10 cellular contexts compared by ENCODE assay signal in the genomic region with DNA sequence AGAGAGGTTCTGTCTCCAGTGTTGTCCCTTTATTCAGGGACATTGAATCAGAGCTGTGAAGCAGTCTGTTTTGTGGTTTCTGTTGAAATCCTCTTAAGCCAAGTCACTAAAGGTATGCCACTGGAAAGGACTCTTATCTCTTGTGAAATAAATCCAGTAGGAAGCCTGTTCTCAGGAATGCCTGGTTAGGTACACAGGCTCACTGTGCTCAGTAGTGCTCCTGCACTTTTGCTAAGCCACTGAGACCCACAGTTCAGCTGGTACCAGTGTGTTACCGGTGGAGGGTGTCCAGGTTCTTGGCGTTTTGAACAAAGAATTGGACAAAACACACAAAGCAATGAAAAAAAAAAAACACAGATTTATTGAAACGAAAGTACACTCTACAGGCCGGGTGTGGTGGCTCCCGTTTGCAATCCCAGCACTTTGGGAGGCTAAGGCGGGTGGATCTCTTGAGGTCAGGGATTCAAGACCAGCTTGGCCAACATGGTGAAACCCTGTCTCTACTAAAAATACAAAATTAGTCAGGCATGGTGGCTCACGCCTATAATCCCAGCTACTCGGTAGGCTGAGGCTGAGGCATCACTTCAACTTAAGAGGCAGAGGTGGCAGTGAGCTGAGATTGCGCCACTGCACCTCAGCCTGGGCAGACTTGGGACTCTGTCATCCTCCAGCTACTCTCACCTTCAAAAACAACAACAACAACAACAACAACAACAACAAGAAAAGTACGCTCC.
DNase-seq lines count a peak whose midpoint lies in the region; ATAC-seq and TF ChIP-seq lines count a peak whose summit lies in the region.
"Had no signal": no experiment of that assay in that cellular context is flagged by ENCODE, and none has a peak within 500 bp of the region (broad histone marks: within the 10 kb centered on the region; RNA-seq: fewer than 3 reads in every experiment).

No MANE protein-coding gene starts in this region.

- DNase-seq in CD4-positive, alpha-beta memory T cell, result no peak
- DNase-seq in mucosa of descending colon (no peak), NCI-H345 (lab: John Stamatoyannopoulos, UW) (no peak), RKO (ENCODE audit: low spot score) (no peak)
- DNase-seq: DND-41 had no signal

- TF ChIP-seq CTCF in Loucy (conservative IDR thresholded peaks at IDR 0.05; ENCODE audit: low read length), result no peak
- TF ChIP-seq CTCF in mucosa of descending colon (IDR thresholded peaks at IDR 0.05), result no peak

- POLR2A ChIA-PET in CD4-positive, alpha-beta memory T cell (lab: Charles Lee; ENCODE audit: partially characterized antibody), result interaction anchor here (0.8 to 1.9 kb wide), 3 partner anchors 9 to 185 kb away, joined by 3 to 5 read pairs (median 3); no protein-coding TSS in a partner anchor

- H2AFZ ChIP-seq in Loucy (ENCODE audit: low read length), result no peak overlapping the region

- H3K9me3 Mint-ChIP-seq in CD4-positive, alpha-beta memory T cell, result peaks cover 0 to 3% (median 0%) of the 10 kb centered on the region in 8 donors
- no peaks in the 10 kb centered on the region for H3K9me3 Mint-ChIP-seq in dendritic cell treated with granulocyte-macrophage colony-stimulating factor and Interleukin-4, amounts not matched to agents 40 ng/mL and 50 ng/mL, for 4 days
- H3K9me3 Mint-ChIP-seq: stimulated activated memory B cell treated with anti-CD40 and anti-IgM and Interleukin-4, amounts not matched to agents 10 μg/mL and 1 μg/mL and 100 μg/mL, for 72 hours had no signal

- H3K4me1 ChIP-seq in CD4-positive, alpha-beta memory T cell (ENCODE audit: insufficient read depth, low read length), result peaks cover 78% of the 10 kb centered on the region
- H3K4me1 ChIP-seq in Loucy (ENCODE audit: insufficient read depth, low read length, poor library complexity, severe bottlenecking) (peaks cover 97% of the 10 kb centered on the region), mucosa of descending colon (ENCODE audit: low read depth) (peaks cover 19% of the 10 kb centered on the region)

- peaks cover 63 to 95% (median 78%) of the 10 kb centered on the region in 4 donors for H3K4me1 Mint-ChIP-seq in CD4-positive, alpha-beta memory T cell
- peaks cover 85% of the 10 kb centered on the region for H3K4me1 Mint-ChIP-seq in dendritic cell treated with granulocyte-macrophage colony-stimulating factor and Interleukin-4, amounts not matched to agents 40 ng/mL and 50 ng/mL, for 4 days (ENCODE audit: low read depth)

- H3K9ac ChIP-seq in Loucy (ENCODE audit: low read depth, low read length, poor library complexity, severe bottlenecking), result no peak overlapping the region

- no peak overlapping the region for H3K4me3 ChIP-seq in CD4-positive, alpha-beta memory T cell (ENCODE audit: low read length in 2 of 2)
- H3K4me3 ChIP-seq in Loucy (ENCODE audit: low read length, poor library complexity, severe bottlenecking) (peak overlapping the region; percentile 18), mucosa of descending colon (no peak overlapping the region)

- no peaks in the 10 kb centered on the region for H3K9me3 ChIP-seq in CD4-positive, alpha-beta memory T cell (ENCODE audit: control insufficient read depth in 1 of 2, low read length in 2 of 2)
- H3K9me3 ChIP-seq in Loucy (ENCODE audit: insufficient read depth, low read depth, low read length), result no peaks in the 10 kb centered on the region
- peaks cover 7% of the 10 kb centered on the region for H3K9me3 ChIP-seq in mucosa of descending colon

- intact Hi-C loops in CD4-positive, alpha-beta memory T cell (cut with micrococcal nuclease), result no loop called here
- intact Hi-C loops in dendritic cell treated with granulocyte-macrophage colony-stimulating factor and Interleukin-4, amounts not matched to agents 40 ng/mL and 50 ng/mL, for 4 days (cut with micrococcal nuclease), result no loop called here
- intact Hi-C loops in mucosa of descending colon (cut with DNase I, micrococcal nuclease), result no loop called here

- no peaks in the 10 kb centered on the region for H3K36me3 Mint-ChIP-seq in CD4-positive, alpha-beta memory T cell
- H3K36me3 Mint-ChIP-seq in dendritic cell treated with granulocyte-macrophage colony-stimulating factor and Interleukin-4, amounts not matched to agents 40 ng/mL and 50 ng/mL, for 4 days (ENCODE audit: low read depth), result no peaks in the 10 kb centered on the region

- peak overlapping the region in 4 of 7 donors; percentile 34 to 62 (median 41) for H3K27ac Mint-ChIP-seq in CD4-positive, alpha-beta memory T cell
- H3K27ac Mint-ChIP-seq in dendritic cell treated with granulocyte-macrophage colony-stimulating factor and Interleukin-4, amounts not matched to agents 40 ng/mL and 50 ng/mL, for 4 days, result peak overlapping the region; percentile 25
- H3K27ac Mint-ChIP-seq: stimulated activated memory B cell treated with anti-CD40 and anti-IgM and Interleukin-4, amounts not matched to agents 10 μg/mL and 1 μg/mL and 100 μg/mL, for 72 hours had no signal

- no peaks in the 10 kb centered on the region for H3K9me2 ChIP-seq in Loucy (replicated peaks; ENCODE audit: low read depth, low read length)

- peak overlapping the region; percentile 62 for H3K4me2 ChIP-seq in Loucy (ENCODE audit: low read depth, low read length, poor library complexity, severe bottlenecking)

- H3K79me2 ChIP-seq in Loucy (ENCODE audit: insufficient read depth, low read length), result peaks cover 99% of the 10 kb centered on the region

- peaks cover 11% of the 10 kb centered on the region; the same call in 1 of the 2 replicates for H3F3A ChIP-seq in Loucy (ENCODE audit: low read depth)

- no peak overlapping the region for H3K27ac ChIP-seq in CD4-positive, alpha-beta memory T cell (ENCODE audit: low read depth, low read length)

- peak; percentile 60 for ATAC-seq in mucosa of descending colon
- ATAC-seq in HG03139 (IDR thresholded peaks at IDR 0.05; ENCODE audit: unreplicated experiment), result no peak
- no peak for ATAC-seq in GM18907 (IDR thresholded peaks at IDR 0.05; ENCODE audit: unreplicated experiment)
- ATAC-seq: stimulated activated memory B cell treated with anti-CD40 and anti-IgM and Interleukin-4, amounts not matched to agents 10 μg/mL and 1 μg/mL and 100 μg/mL, for 72 hours had no signal

- no peaks in the 10 kb centered on the region for H3K27me3 ChIP-seq in CD4-positive, alpha-beta memory T cell (ENCODE audit: insufficient read depth, low read length)
- H3K27me3 ChIP-seq in Loucy (ENCODE audit: insufficient read depth, low read length, poor library complexity, severe bottlenecking), result no peaks in the 10 kb centered on the region

- peaks cover 97% of the 10 kb centered on the region for H4K20me1 ChIP-seq in Loucy (ENCODE audit: insufficient read depth, low read length, poor library complexity, severe bottlenecking)

- H3K27me3 Mint-ChIP-seq in CD4-positive, alpha-beta memory T cell, result no peaks in the 10 kb centered on the region
- no peaks in the 10 kb centered on the region for H3K27me3 Mint-ChIP-seq in dendritic cell treated with granulocyte-macrophage colony-stimulating factor and Interleukin-4, amounts not matched to agents 40 ng/mL and 50 ng/mL, for 4 days
- H3K27me3 Mint-ChIP-seq: stimulated activated memory B cell treated with anti-CD40 and anti-IgM and Interleukin-4, amounts not matched to agents 10 μg/mL and 1 μg/mL and 100 μg/mL, for 72 hours had no signal

- H3K4me3 Mint-ChIP-seq in CD4-positive, alpha-beta memory T cell, result peak overlapping the region in 3 of 8 donors; percentile 42 to 78 (median 61)
- no peak overlapping the region for H3K4me3 Mint-ChIP-seq in dendritic cell treated with granulocyte-macrophage colony-stimulating factor and Interleukin-4, amounts not matched to agents 40 ng/mL and 50 ng/mL, for 4 days
- H3K4me3 Mint-ChIP-seq: stimulated activated memory B cell treated with anti-CD40 and anti-IgM and Interleukin-4, amounts not matched to agents 10 μg/mL and 1 μg/mL and 100 μg/mL, for 72 hours had no signal

- H3K36me3 ChIP-seq in CD4-positive, alpha-beta memory T cell (ENCODE audit: insufficient read depth, low read length), result no peaks in the 10 kb centered on the region
- H3K36me3 ChIP-seq in Loucy (ENCODE audit: insufficient read depth, low read length), result peaks cover 39% of the 10 kb centered on the region; the same call in 1 of the 2 replicates
- H3K36me3 ChIP-seq in mucosa of descending colon (ENCODE audit: low read depth), result no peaks in the 10 kb centered on the region

- CTCF ChIA-PET in CD4-positive, alpha-beta memory T cell (lab: Charles Lee; ENCODE audit: partially characterized antibody), result interaction anchor here (1.2 to 2.3 kb wide), 4 partner anchors 9 to 21 kb away, joined by 3 to 9 read pairs (median 4); no protein-coding TSS in a partner anchor
